19 cellular contexts compared by ENCODE assay signal in the genomic region with DNA sequence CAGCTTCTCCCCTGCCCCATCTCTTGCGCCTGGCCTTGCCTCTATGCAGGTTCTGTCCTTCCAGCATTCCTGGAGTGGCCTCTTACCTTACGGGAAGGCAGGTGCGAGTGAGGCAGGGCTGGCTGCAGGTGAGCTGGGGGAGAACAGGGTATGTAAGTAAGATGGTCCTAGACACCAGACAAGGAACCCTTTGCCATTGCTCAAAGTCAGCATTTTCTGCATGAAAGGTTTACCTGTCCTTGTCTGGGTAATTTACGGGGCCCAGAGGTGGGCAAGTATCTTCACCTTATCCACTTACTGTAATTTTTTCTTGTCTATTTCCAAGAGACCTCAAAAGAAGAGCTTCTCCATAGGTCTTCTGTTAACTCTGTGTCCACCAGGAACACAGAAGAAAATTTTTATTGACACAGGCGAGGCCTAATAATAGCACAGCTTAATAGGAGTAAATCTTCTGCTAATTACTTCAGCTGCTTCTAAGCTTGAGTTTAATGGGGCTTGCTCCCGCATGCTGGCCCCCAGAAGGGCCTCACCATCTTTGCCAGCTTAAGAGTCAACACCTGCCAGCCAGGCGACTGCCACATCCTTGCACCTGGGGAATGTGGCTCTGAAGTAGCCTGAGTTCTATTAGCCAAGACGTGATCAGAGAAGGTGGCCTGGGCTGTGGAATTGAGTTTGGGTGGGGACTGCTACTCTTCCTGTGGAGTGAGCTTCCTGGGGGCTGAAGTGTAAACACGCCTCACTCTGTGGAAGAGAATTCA. TPM values are rescaled to one million over a fixed set of nuclear protein-coding genes. Genes with fewer than 3 reads are reported as not detected.
"Had no signal": no experiment of that assay in that cellular context is flagged by ENCODE, and none has a peak within 500 bp of the region (broad histone marks: within the 10 kb centered on the region; RNA-seq: fewer than 3 reads in every experiment).

No MANE protein-coding gene starts in this region.

- H3K36me3 ChIP-seq: adrenal gland, cardiac muscle cell, tibial artery had no signal

- H3K27ac ChIP-seq: adrenal gland, cardiac muscle cell, dorsolateral prefrontal cortex, hepatocyte, tibial artery had no signal

- ATAC-seq: activated CD4-positive, alpha-beta T cell treated with anti-CD3 and anti-CD28 coated beads for 36 hours; activated T-cell treated with anti-CD3 and anti-CD28 coated beads, Interleukin-2, amount 50 U/mL, for 4 hours; left lobe of liver; naive thymus-derived CD4-positive, alpha-beta T cell; stimulated activated naive B cell treated with anti-CD40 and anti-IgM and Interleukin-4, amounts not matched to agents 10 μg/mL and 1 μg/mL and 100 μg/mL, for 72 hours had no signal

- H3K9me3 ChIP-seq: adrenal gland, tibial artery had no signal

- H3K27me3 ChIP-seq: adrenal gland, cardiac muscle cell, dorsolateral prefrontal cortex, hepatocyte, tibial artery had no signal

- H3K4me3 ChIP-seq: adrenal gland, cardiac muscle cell, dorsolateral prefrontal cortex, hepatocyte, tibial artery had no signal

- H2AFZ ChIP-seq: hepatocyte had no signal

- DNase-seq: activated CD4-positive, alpha-beta memory T cell treated with anti-CD3 and anti-CD28 coated beads for 36 hours; activated CD4-positive, alpha-beta T cell treated with anti-CD3 and anti-CD28 coated beads for 36 hours; activated effector memory CD4-positive, alpha-beta T cell treated with Interleukin-2 at 50 U/mL for 16 hours; activated naive CD4-positive, alpha-beta T cell treated with anti-CD3 and anti-CD28 coated beads, Interleukin-2, amount 50 U/mL, for 16 hours; activated T-cell treated with anti-CD3 and anti-CD28 coated beads, Interleukin-2, amount 50 U/mL, for 4 hours; adrenal gland; dorsolateral prefrontal cortex; naive thymus-derived CD4-positive, alpha-beta T cell; nucleus accumbens; posterior cingulate gyrus; retina; stimulated activated CD4-positive, alpha-beta T cell treated with anti-CD3 and anti-CD28 coated beads, Interleukin-2, amount 100 ng/mL, for 48 hours; stimulated activated naive B cell treated with anti-CD40 and anti-IgM and Interleukin-4, amounts not matched to agents 10 μg/mL and 1 μg/mL and 100 μg/mL, for 72 hours; tibial artery had no signal

- H3K4me2 ChIP-seq: hepatocyte had no signal

RNA-seq across cellular contexts. Expression of a gene that starts 27.1 kb away (rescaled TPM):
- total RNA-seq: activated CD4-positive, alpha-beta memory T cell treated with anti-CD3 and anti-CD28 coated beads for 36 hours; activated CD4-positive, alpha-beta T cell treated with anti-CD3 and anti-CD28 coated beads for 36 hours; activated T-cell treated with anti-CD3 and anti-CD28 coated beads, Interleukin-2, amount 50 U/mL, for 4 hours; left lobe of liver; lung microvascular endothelial cell; naive thymus-derived CD4-positive, alpha-beta T cell had no signal
- polyA plus RNA-seq: hepatocyte; keratinocyte; naive thymus-derived CD4-positive, alpha-beta T cell had no signal
